ENCODE assay signal across 24 cellular contexts in genomic region chr3:24348348-24348747, GRCh38.
"Had no signal": no experiment of that assay in that cellular context is flagged by ENCODE, and none has a peak within 500 bp of the region (broad histone marks: within the 10 kb centered on the region; RNA-seq: fewer than 3 reads in every experiment).

No MANE protein-coding gene starts in this region.

- H3K4me2 ChIP-seq: SK-N-SH had no signal

- H3K27ac Mint-ChIP-seq: IgD-negative memory B cell, T-cell had no signal

- H3K27ac ChIP-seq: RWPE1 had no signal

- H3K4me3 Mint-ChIP-seq: IgD-negative memory B cell, T-cell had no signal

- H3K9me3 ChIP-seq: SK-N-SH had no signal

- H3K9me2 ChIP-seq: SK-N-SH had no signal

- ATAC-seq: HepG2, Panc1, PC-3, T-cell had no signal

- H3K4me1 Mint-ChIP-seq: IgD-negative memory B cell, T-cell had no signal

- H3K9ac ChIP-seq: SK-N-SH had no signal

- H3K36me3 Mint-ChIP-seq: IgD-negative memory B cell, T-cell had no signal

- DNase-seq: KBM-7, NCI-H1092, NCI-H1105 treated with DMSO at 0.1 percent for 48 hours, NCI-H1417 treated with DMSO at 0.1 percent for 48 hours, NCI-H146, NCI-H1694 treated with DMSO at 0.1 percent for 48 hours, NCI-H1930, NCI-H2081 treated with DMSO at 0.1 percent for 48 hours, NCI-H2171, NCI-H226, NCI-H446, NCI-H510A, NCI-H524 treated with DMSO at 0.1 percent for 48 hours, NCI-H69, NCI-H774, PC-3, SHP77, SK-N-SH, SW 1271, T-cell had no signal

- H3K27me3 Mint-ChIP-seq: IgD-negative memory B cell, T-cell had no signal

- H3K9me3 Mint-ChIP-seq: T-cell had no signal
